ENCODE assay signal across 14 cellular contexts in the genomic region with DNA sequence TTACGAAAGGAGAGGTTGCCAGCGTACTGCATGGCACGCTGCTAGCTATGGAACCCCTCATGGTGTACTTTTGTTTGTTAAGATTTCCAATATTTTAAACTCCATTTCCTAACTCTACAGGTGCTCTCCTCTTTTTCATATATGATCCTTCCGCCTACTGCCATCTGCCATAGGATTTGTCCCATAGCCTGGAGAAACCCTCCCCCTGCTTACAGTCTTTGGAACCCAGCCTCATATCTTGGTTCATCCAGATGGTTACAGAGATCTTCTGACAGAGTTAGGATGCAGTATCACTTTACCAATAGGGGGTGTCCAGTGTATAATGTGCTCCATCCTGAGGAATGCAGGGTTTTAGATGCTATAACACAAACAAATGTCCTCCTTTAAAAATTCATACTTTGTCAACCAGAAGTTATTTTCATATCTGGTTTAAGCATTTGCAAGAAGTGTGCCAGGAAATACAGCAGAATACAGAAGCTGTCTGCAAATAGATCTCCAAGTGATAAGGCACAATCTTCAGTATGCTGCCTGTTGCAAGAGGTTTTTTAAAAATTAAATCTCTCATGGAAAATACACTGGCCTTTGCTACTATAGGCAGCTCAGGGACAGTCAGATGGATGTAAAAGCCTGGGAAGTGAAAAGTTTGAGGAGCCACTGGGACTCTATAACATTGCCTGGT.
DNase-seq lines count a peak whose midpoint lies in the region; ATAC-seq, FAIRE-seq and TF ChIP-seq lines count a peak whose summit lies in the region.
"Had no signal": no experiment of that assay in that cellular context is flagged by ENCODE, and none has a peak within 500 bp of the region (broad histone marks: within the 10 kb centered on the region; RNA-seq: fewer than 3 reads in every experiment).

No MANE protein-coding gene starts in this region.

- peaks cover 6% of the 10 kb centered on the region; the same call in 1 of the 2 replicates for H3K9me3 ChIP-seq in IMR-90 (ENCODE audit: control insufficient read depth, insufficient read depth, low read length)
- H3K9me3 ChIP-seq in neuron (ENCODE audit: low read length): peaks cover 2% of the 10 kb centered on the region

- no peak overlapping the region for H2AK5ac ChIP-seq in IMR-90 (ENCODE audit: low read depth, low read length)

- H3K4me1 ChIP-seq in IMR-90 (ENCODE audit: control insufficient read depth, insufficient read depth, low read length) (no peaks in the 10 kb centered on the region), neuron (ENCODE audit: insufficient read depth, low read length) (peaks cover 34% of the 10 kb centered on the region)

- H2AFZ ChIP-seq in IMR-90 (replicated peaks; ENCODE audit: low read length, poor library complexity) (no peak overlapping the region), neuron (ENCODE audit: low read depth, low read length) (peak overlapping the region; percentile 4)

- H3K4ac ChIP-seq in IMR-90 (ENCODE audit: low read depth, low read length): no peak overlapping the region

- H3K23ac ChIP-seq in IMR-90 (ENCODE audit: low read depth, low read length): no peak overlapping the region

- no peak overlapping the region for H3K4me2 ChIP-seq in IMR-90 (ENCODE audit: low read depth, low read length)

- ATAC-seq in IMR-90 (ENCODE audit: low read depth) (peak; percentile 32; the same call in 1 of the 2 replicates), GM19035 (IDR thresholded peaks at IDR 0.05; ENCODE audit: unreplicated experiment) (no peak)
- ATAC-seq: HCT116 had no signal

- no peak overlapping the region for H2BK15ac ChIP-seq in IMR-90 (ENCODE audit: low read depth, low read length)

- H3K18ac ChIP-seq in IMR-90 (ENCODE audit: low read depth, low read length): no peak overlapping the region

- FAIRE-seq in D721Med (lab: Jason Lieb, UNC): peak; percentile 25
- FAIRE-seq: RCC 7860 had no signal

- POLR2A ChIA-PET in IMR-90 (lab: Charles Lee; ENCODE audit: unreplicated experiment): no interaction called here

- no peak overlapping the region for H4K5ac ChIP-seq in IMR-90 (ENCODE audit: low read depth, low read length)

- no peak overlapping the region for H2AK9ac ChIP-seq in IMR-90 (replicated peaks; ENCODE audit: low read depth, low read length, poor library complexity)

- H2BK120ac ChIP-seq in IMR-90 (ENCODE audit: low read depth, low read length): no peak overlapping the region

- CTCF ChIA-PET in IMR-90 (lab: Yijun Ruan, JAX): no interaction called here

- no peak overlapping the region for H3K9ac ChIP-seq in IMR-90 (ENCODE audit: low read depth, low read length)

- in situ Hi-C loops in IMR-90 (cut with MboI; ENCODE audit: low sequenced_read_pairs): no loop called here

- no peak overlapping the region for H3K56ac ChIP-seq in IMR-90 (ENCODE audit: extremely low read depth, insufficient read depth, low read length)

- H4K20me1 ChIP-seq in IMR-90 (ENCODE audit: insufficient read depth, low read length): no peaks in the 10 kb centered on the region

- intact Hi-C loops in IMR-90 (cut with micrococcal nuclease): no loop called here

- H3K79me1 ChIP-seq in IMR-90 (ENCODE audit: low read depth in 1 of 2, low read length in 2 of 2): no peaks in the 10 kb centered on the region

- H3K36me3 ChIP-seq in IMR-90 (ENCODE audit: control insufficient read depth, insufficient read depth, low read length) (no peaks in the 10 kb centered on the region), neuron (ENCODE audit: insufficient read depth, low read length) (no peaks in the 10 kb centered on the region)

- H4K91ac ChIP-seq in IMR-90 (ENCODE audit: insufficient read depth, low read depth, low read length): no peak overlapping the region

- no peak overlapping the region for H2BK5ac ChIP-seq in IMR-90 (ENCODE audit: low read depth, low read length, poor library complexity, severe bottlenecking)

- WGBS in IMR-90 (ENCODE audit: extremely low coverage in 2 of 2, insufficient read length in 1 of 2), 2 experiments: no CpG with 5 or more reads among the region's 4 CpGs

- H3K27me3 ChIP-seq in IMR-90 (ENCODE audit: control insufficient read depth, insufficient read depth, low read length): no peaks in the 10 kb centered on the region
- H3K27me3 ChIP-seq in neuron (ENCODE audit: insufficient read depth, low read length): no peaks in the 10 kb centered on the region

- no peak overlapping the region for H4K8ac ChIP-seq in IMR-90 (ENCODE audit: low read depth in 2 of 2, low read length in 2 of 2)

- H3K9me1 ChIP-seq in IMR-90 (ENCODE audit: insufficient read depth, low read length): no peaks in the 10 kb centered on the region

- no peak for TF ChIP-seq RAD21 in IMR-90 (IDR thresholded peaks at IDR 0.05; ENCODE audit: low read length)

- no peak overlapping the region for H3K14ac ChIP-seq in IMR-90 (replicated peaks; ENCODE audit: low read depth, low read length)

- BruUV-seq in IMR-90 (replicated peaks; lab: Mats Ljungman, UMichigan): no TSS peak

- TF ChIP-seq POLR2A in IMR-90 (IDR thresholded peaks at IDR 0.05; ENCODE audit: low read depth, low read length): no peak

- no peak for DNase-seq in D721Med (ENCODE audit: insufficient read length, low spot score)
- DNase-seq in IMR-90: no peak
- DNase-seq in NCI-H774 (lab: John Stamatoyannopoulos, UW): no peak
- no peak for DNase-seq in DMS79 (lab: John Stamatoyannopoulos, UW)
- DNase-seq: KBM-7, NCI-H226, Right ventricle myocardium superior had no signal

- no peak overlapping the region for H3K27ac ChIP-seq in IMR-90 (ENCODE audit: insufficient read depth, low read length)
- H3K27ac ChIP-seq in VCaP: peak overlapping the region; percentile 94
- H3K27ac ChIP-seq: C4-2B, SK-N-MC had no signal

- dilution Hi-C loops in IMR-90 (cut with HindIII; ENCODE audit: low sequenced_read_pairs, unreplicated experiment): no loop called here

- H2BK20ac ChIP-seq in IMR-90 (ENCODE audit: low read depth, low read length): no peak overlapping the region

- H3K4me3 ChIP-seq in IMR-90 (ENCODE audit: insufficient read depth, low read depth, low read length): no peak overlapping the region
- no peak overlapping the region for H3K4me3 ChIP-seq in neuron (ENCODE audit: low read length)
- H3K4me3 ChIP-seq: SK-N-MC had no signal

- TF ChIP-seq CTCF in D721Med (IDR thresholded peaks at IDR 0.05; ENCODE audit: insufficient read depth, missing control alignments) (peak; percentile 12), IMR-90 (conservative IDR thresholded peaks at IDR 0.05; ENCODE audit: low read depth, low read length) (no peak), VCaP (conservative IDR thresholded peaks at IDR 0.05) (no peak)

TF ChIP-seq in IMR-90, 13 proteins besides CTCF, POLR2A, EP300 and RAD21:
- TF ChIP-seq RCOR1 (IDR thresholded peaks at IDR 0.05; ENCODE audit: insufficient replicate concordance, low read length) (no peak), MAZ (IDR thresholded peaks at IDR 0.05; ENCODE audit: borderline replicate concordance, low read depth, low read length) (no peak), RFX5 (IDR thresholded peaks at IDR 0.05; ENCODE audit: low read depth, low read length) (no peak), MAFK (IDR thresholded peaks at IDR 0.05; ENCODE audit: low read depth, low read length) (no peak), SMC3 (IDR thresholded peaks at IDR 0.05; ENCODE audit: low read depth, low read length) (no peak), CHD1 (IDR thresholded peaks at IDR 0.05; ENCODE audit: low read depth, low read length) (no peak), FOS (IDR thresholded peaks at IDR 0.05; ENCODE audit: low read depth, low read length) (no peak), USF2 (IDR thresholded peaks at IDR 0.05; ENCODE audit: low read depth, low read length) (no peak), BHLHE40 (IDR thresholded peaks at IDR 0.05; ENCODE audit: low read depth, low read length) (no peak), CEBPB (IDR thresholded peaks at IDR 0.05; ENCODE audit: low read depth, low read length) (no peak), NFE2L2 (IDR thresholded peaks at IDR 0.05; ENCODE audit: low read depth, low read length) (no peak), MXI1 (IDR thresholded peaks at IDR 0.05; ENCODE audit: borderline replicate concordance, low read depth, low read length) (no peak)
- TF ChIP-seq, protein P1, sequence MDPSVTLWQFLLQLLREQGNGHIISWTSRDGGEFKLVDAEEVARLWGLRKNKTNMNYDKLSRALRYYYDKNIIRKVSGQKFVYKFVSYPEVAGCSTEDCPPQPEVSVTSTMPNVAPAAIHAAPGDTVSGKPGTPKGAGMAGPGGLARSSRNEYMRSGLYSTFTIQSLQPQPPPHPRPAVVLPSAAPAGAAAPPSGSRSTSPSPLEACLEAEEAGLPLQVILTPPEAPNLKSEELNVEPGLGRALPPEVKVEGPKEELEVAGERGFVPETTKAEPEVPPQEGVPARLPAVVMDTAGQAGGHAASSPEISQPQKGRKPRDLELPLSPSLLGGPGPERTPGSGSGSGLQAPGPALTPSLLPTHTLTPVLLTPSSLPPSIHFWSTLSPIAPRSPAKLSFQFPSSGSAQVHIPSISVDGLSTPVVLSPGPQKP (IDR thresholded peaks at IDR 0.05; ENCODE audit: borderline replicate concordance, low read depth, low read length): no peak
TF ChIP-seq in IMR-90: peak in this region for 0.
